In genomic region chr15:43514241-43515057, GRCh38 we compare ENCODE assay signal across 4 cellular contexts.
TF ChIP-seq lines count a peak whose summit lies in the region.

No MANE protein-coding gene starts in this region.

TF ChIP-seq in SK-N-SH, 30 proteins besides CTCF, POLR2A, EP300 and RAD21:
- TF ChIP-seq SMC3 (IDR thresholded peaks at IDR 0.05; ENCODE audit: low read depth, low read length), result peak; percentile 60
- TF ChIP-seq JUND (IDR thresholded peaks at IDR 0.05), result no peak

TF ChIP-seq in SK-N-SH treated with all-trans-retinoic acid at 6 μM for 48 hours, 23 proteins besides CTCF, POLR2A, EP300 and RAD21:
- no peak for TF ChIP-seq PPARA (CRISPR knock-in tag; IDR thresholded peaks at IDR 0.05; ENCODE audit: borderline replicate concordance)
- no peak for TF ChIP-seq SNAI2 (CRISPR knock-in tag; IDR thresholded peaks at IDR 0.05)
- no peak for TF ChIP-seq TOX (CRISPR knock-in tag; IDR thresholded peaks at IDR 0.05; ENCODE audit: borderline replicate concordance)

TF ChIP-seq in K562, 482 proteins besides CTCF, POLR2A, EP300 and RAD21 (continues in another document):
- peak; percentile 4; the same call in 1 of the 2 replicates for TF ChIP-seq BHLHE40 (IDR thresholded peaks at IDR 0.05; ENCODE audit: low read length)
- no peak for TF ChIP-seq ZNF75A (CRISPR knock-in tag; IDR thresholded peaks at IDR 0.05)
- TF ChIP-seq NCOA1 (IDR thresholded peaks at IDR 0.05; ENCODE audit: low read depth), result no peak
- TF ChIP-seq SIRT6 (IDR thresholded peaks at IDR 0.05; ENCODE audit: low read depth, low read length), result no peak
- no peak for TF ChIP-seq ZNF76 (CRISPR knock-in tag; IDR thresholded peaks at IDR 0.05; ENCODE audit: borderline replicate concordance)
- TF ChIP-seq DIDO1 (tag; IDR thresholded peaks at IDR 0.05; ENCODE audit: low read depth), result no peak
- TF ChIP-seq PATZ1 (CRISPR knock-in tag; IDR thresholded peaks at IDR 0.05; ENCODE audit: borderline replicate concordance), result no peak
- 0 out of 2 replicates have a peak, but pooled peaks have one; percentile 51 for TF ChIP-seq PKNOX1 (IDR thresholded peaks at IDR 0.05)
- TF ChIP-seq PML (IDR thresholded peaks at IDR 0.05; ENCODE audit: low read length), result no peak
- no peak for TF ChIP-seq KDM1A (IDR thresholded peaks at IDR 0.05)
- TF ChIP-seq ZHX1 (conservative IDR thresholded peaks at IDR 0.05; ENCODE audit: low read length), result no peak
- no peak for TF ChIP-seq FOXK2 (conservative IDR thresholded peaks at IDR 0.05 in 1 of 2, IDR thresholded peaks at IDR 0.05 in 1 of 2; ENCODE audit: low read depth in 2 of 2)
- 0 out of 2 replicates have a peak, but pooled peaks have one; percentile 63 for TF ChIP-seq GATAD2A (IDR thresholded peaks at IDR 0.05)
- TF ChIP-seq REST (CRISPR knock-in tag; IDR thresholded peaks at IDR 0.05; ENCODE audit: low read depth), result no peak
- no peak for TF ChIP-seq ZFX (CRISPR knock-in tag; IDR thresholded peaks at IDR 0.05)
- TF ChIP-seq SMARCA4 (IDR thresholded peaks at IDR 0.05), result no peak

TF ChIP-seq in HepG2, 621 proteins besides CTCF, POLR2A, EP300 and RAD21:
- TF ChIP-seq STAG1 (CRISPR knock-in tag; IDR thresholded peaks at IDR 0.05) (peak; percentile 66), ESRRA (CRISPR knock-in tag; IDR thresholded peaks at IDR 0.05; ENCODE audit: low read depth) (no peak), SMC3 (IDR thresholded peaks at IDR 0.05; ENCODE audit: low read length) (peak; percentile 57; the same call in 1 of the 2 replicates)
